In genomic region chr4:89329280-89329679, GRCh38 we compare ENCODE assay signal across 24 cellular contexts.
"Had no signal": no experiment of that assay in that cellular context is flagged by ENCODE, and none has a peak within 500 bp of the region (broad histone marks: within the 10 kb centered on the region; RNA-seq: fewer than 3 reads in every experiment).

No MANE protein-coding gene starts in this region.

- H3K27ac ChIP-seq: colonic mucosa, epithelial cell of prostate, esophagus squamous epithelium, gastrocnemius medialis, heart right ventricle, left lung, lower lobe of right lung had no signal

- ATAC-seq: effector memory CD8-positive, alpha-beta T cell; esophagus mucosa; gastrocnemius medialis; heart right ventricle; left cardiac atrium; left lung; left ventricle myocardium superior; lower lobe of right lung had no signal

- H3K9me3 Mint-ChIP-seq: effector memory CD8-positive, alpha-beta T cell; endodermal cell; memory B cell had no signal

- H3K27me3 ChIP-seq: colonic mucosa, esophagus squamous epithelium, gastrocnemius medialis, heart right ventricle, left lung had no signal

- H3K27me3 Mint-ChIP-seq: dendritic cell treated with granulocyte-macrophage colony-stimulating factor and Interleukin-4, amounts not matched to agents 40 ng/mL and 50 ng/mL, for 4 days; effector memory CD8-positive, alpha-beta T cell had no signal

- DNase-seq: colonic mucosa; cortex of kidney; effector CD8-positive, alpha-beta T cell; effector memory CD8-positive, alpha-beta T cell; endodermal cell; erythroblast; esophagus squamous epithelium; foreskin fibroblast; foreskin melanocyte; gastrocnemius medialis; glutamatergic neuron; head of caudate nucleus; heart right ventricle; hippocampal formation; left cardiac atrium; left lung; left ventricle myocardium superior; lower lobe of right lung; mesendoderm; midbrain had no signal

- H3K36me3 ChIP-seq: colonic mucosa, esophagus squamous epithelium, gastrocnemius medialis, heart right ventricle, left lung, lower lobe of right lung had no signal

- H3K9me3 ChIP-seq: colonic mucosa, esophagus squamous epithelium, gastrocnemius medialis, lower lobe of right lung had no signal

- H3K4me1 ChIP-seq: colonic mucosa, esophagus squamous epithelium, gastrocnemius medialis, lower lobe of right lung had no signal

- H3K4me3 Mint-ChIP-seq: dendritic cell treated with granulocyte-macrophage colony-stimulating factor and Interleukin-4, amounts not matched to agents 40 ng/mL and 50 ng/mL, for 4 days; effector memory CD8-positive, alpha-beta T cell; endodermal cell; memory B cell had no signal

- H3K4me3 ChIP-seq: colonic mucosa, esophagus squamous epithelium, gastrocnemius medialis, heart right ventricle, left lung, lower lobe of right lung had no signal

- H3K27ac Mint-ChIP-seq: dendritic cell treated with granulocyte-macrophage colony-stimulating factor and Interleukin-4, amounts not matched to agents 40 ng/mL and 50 ng/mL, for 4 days; effector memory CD8-positive, alpha-beta T cell; endodermal cell; memory B cell had no signal
